ENCODE assay signal across 8 cellular contexts in the genomic region with DNA sequence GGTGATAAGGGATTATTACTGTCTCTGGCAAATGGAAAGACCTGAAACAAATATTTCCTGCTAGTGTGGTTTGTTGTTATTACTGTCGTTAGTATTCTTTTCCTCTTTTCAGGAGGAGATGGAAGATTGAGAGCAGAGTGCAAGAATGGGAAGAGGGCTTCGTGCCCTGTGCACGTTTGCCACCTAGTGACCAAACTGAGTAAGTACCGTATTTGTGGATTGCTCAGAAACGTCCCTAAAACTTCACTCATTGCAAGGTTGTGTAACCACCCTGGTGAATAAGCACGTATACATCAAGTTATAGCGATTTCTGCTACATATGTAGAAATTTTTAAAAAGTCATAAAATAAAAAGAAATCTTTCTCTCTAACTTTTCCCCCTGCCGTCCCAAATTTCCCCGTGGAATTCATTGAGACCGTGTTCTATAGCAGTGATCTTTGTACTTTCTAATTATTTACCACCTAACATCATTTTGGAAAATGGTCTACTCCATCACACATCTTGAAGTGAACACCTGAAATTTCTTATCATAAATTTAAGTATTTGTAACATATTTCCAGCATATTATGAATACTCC. TPM values are rescaled to one million over a fixed set of nuclear protein-coding genes. Genes with fewer than 3 reads are reported as not detected.
DNase-seq lines count a peak whose midpoint lies in the region; ATAC-seq and TF ChIP-seq lines count a peak whose summit lies in the region.

No MANE protein-coding gene starts in this region.

- H3K9me3 Mint-ChIP-seq in activated T-helper 17 cell treated with anti-CD3 and anti-CD28 coated beads, Interleukin-2, amount 50 U/mL, for 72 hours: no peaks in the 10 kb centered on the region

- no peak overlapping the region for H3K27ac Mint-ChIP-seq in activated T-helper 17 cell treated with anti-CD3 and anti-CD28 coated beads, Interleukin-2, amount 50 U/mL, for 72 hours

- no peak overlapping the region for H3K4me3 Mint-ChIP-seq in activated T-helper 17 cell treated with anti-CD3 and anti-CD28 coated beads, Interleukin-2, amount 50 U/mL, for 72 hours

- TF ChIP-seq CTCF in foreskin fibroblast (IDR thresholded peaks at IDR 0.05; ENCODE audit: low read depth, low read length): peak; percentile 56
- TF ChIP-seq CTCF in retinal pigment epithelial cell (conservative IDR thresholded peaks at IDR 0.05; ENCODE audit: low read depth, low read length): peak; percentile 83

- H3K27me3 Mint-ChIP-seq in activated T-helper 17 cell treated with anti-CD3 and anti-CD28 coated beads, Interleukin-2, amount 50 U/mL, for 72 hours: no peaks in the 10 kb centered on the region

- no peak overlapping the region for H3K4me3 ChIP-seq in foreskin fibroblast (ENCODE audit: low read depth in 1 of 2, low read length in 2 of 2)
- no peak overlapping the region for H3K4me3 ChIP-seq in retinal pigment epithelial cell (ENCODE audit: low read length)

- in situ Hi-C loops in KBM-7 (cut with MboI; ENCODE audit: low pct_unique_long_range_greater_than_20kb, low sequenced_read_pairs): no loop called here

- ATAC-seq in GM21423 (IDR thresholded peaks at IDR 0.05; ENCODE audit: unreplicated experiment): peak; percentile 78
- ATAC-seq in activated T-helper 17 cell treated with anti-CD3 and anti-CD28 coated beads, Interleukin-2, amount 50 U/mL, for 72 hours (replicated peaks): no peak

- H3K4me1 Mint-ChIP-seq in activated T-helper 17 cell treated with anti-CD3 and anti-CD28 coated beads, Interleukin-2, amount 50 U/mL, for 72 hours: no peaks in the 10 kb centered on the region

- no peaks in the 10 kb centered on the region for H3K36me3 Mint-ChIP-seq in activated T-helper 17 cell treated with anti-CD3 and anti-CD28 coated beads, Interleukin-2, amount 50 U/mL, for 72 hours (ENCODE audit: low read depth)

- DNase-seq in SIG-M5 treated with dmso at 0.1 percent for 504 hours (lab: John Stamatoyannopoulos, UW; ENCODE audit: unreplicated experiment) (peak; percentile 56), SIG-M5 (lab: John Stamatoyannopoulos, UW) (no peak), KBM-7 (peak; percentile 55), SW480 (ENCODE audit: low spot score) (peak; percentile 29), foreskin fibroblast (peak; percentile 15 to 56), retinal pigment epithelial cell (ENCODE audit: low read depth) (no peak)

RNA-seq across cellular contexts. Expression of gene LINC00632, which starts 24.3 kb away (rescaled TPM):
- 1 to 10 TPM; 3.3 to 4.7 TPM for total RNA-seq in activated T-helper 17 cell treated with anti-CD3 and anti-CD28 coated beads, Interleukin-2, amount 50 U/mL, for 72 hours

Comparison
In these comparisons a context has a peak if more than half of its experiments do, and no peak if none do; other contexts are left out.
1. DNase-seq: peak in SIG-M5 treated with dmso at 0.1 percent for 504 hours (single experiment), KBM-7 (single experiment), SW480 (single experiment) and foreskin fibroblast (2 of 2); none in SIG-M5 (single experiment) and retinal pigment epithelial cell (single experiment).